12 cellular contexts compared by ENCODE assay signal in the genomic region with DNA sequence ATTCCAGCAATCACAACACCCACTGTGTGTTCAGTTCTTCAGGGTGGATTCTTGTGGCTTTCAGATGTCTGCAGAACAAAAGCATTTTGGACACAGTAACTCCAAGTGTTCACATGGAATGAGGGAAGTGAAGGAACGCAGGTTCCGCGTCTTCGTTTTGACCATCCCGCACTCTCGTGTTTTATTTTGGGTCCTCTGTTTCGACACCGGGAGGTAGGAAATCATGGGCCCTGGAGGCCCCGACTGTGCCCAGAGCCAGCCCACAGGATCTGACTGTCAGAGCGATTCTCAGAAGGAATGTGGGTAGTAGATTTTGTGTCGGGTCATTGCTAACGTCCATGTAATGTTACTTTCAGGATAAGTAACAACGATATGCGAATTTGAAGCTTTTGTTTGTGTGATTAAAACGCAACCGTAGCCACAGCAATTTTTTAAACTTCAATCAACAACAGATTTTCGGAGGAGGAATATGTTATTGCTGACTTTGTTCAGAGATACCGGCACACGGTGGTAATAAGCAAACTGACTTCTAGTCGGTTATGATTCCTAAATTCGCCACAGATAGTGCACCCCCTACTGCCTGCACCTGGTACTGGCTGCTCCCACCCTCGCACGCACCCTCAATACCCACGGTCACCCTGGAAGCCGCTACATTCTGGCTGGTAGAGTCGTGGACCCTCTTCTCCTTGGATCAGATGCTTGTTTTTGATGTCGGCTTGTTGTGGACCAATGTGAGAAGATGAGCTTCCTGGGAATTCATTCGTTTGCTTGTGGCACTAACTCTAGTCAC. TPM values are rescaled to one million over a fixed set of nuclear protein-coding genes. Genes with fewer than 3 reads are reported as not detected.
DNase-seq lines count a peak whose midpoint lies in the region; ATAC-seq, FAIRE-seq and TF ChIP-seq lines count a peak whose summit lies in the region.
"Had no signal": no experiment of that assay in that cellular context is flagged by ENCODE, and none has a peak within 500 bp of the region (broad histone marks: within the 10 kb centered on the region; RNA-seq: fewer than 3 reads in every experiment).

No MANE protein-coding gene starts in this region.

- TF ChIP-seq CTCF in CD4-positive, alpha-beta T cell (IDR thresholded peaks at IDR 0.05): peak; percentile 19
- TF ChIP-seq CTCF in astrocyte of the cerebellum (IDR thresholded peaks at IDR 0.05; ENCODE audit: low read depth, low read length, missing control alignments) (peak; percentile 25), osteoblast (IDR thresholded peaks at IDR 0.05; ENCODE audit: extremely low read depth, low read depth, low read length) (peak; percentile 30), stomach (IDR thresholded peaks at IDR 0.05) (no peak)

- peaks cover 2% of the 10 kb centered on the region for H4K20me1 ChIP-seq in osteoblast (ENCODE audit: insufficient read depth, low read length)

- intact Hi-C loops in CD4-positive, alpha-beta T cell (cut with DNase I, micrococcal nuclease): no loop called here
- intact Hi-C loops in stomach (cut with DNase I; ENCODE audit: low total_unique reads): no loop called here

- no peak for ATAC-seq in CD4-positive, alpha-beta T cell (ENCODE audit: poor library complexity)
- no peak for ATAC-seq in GM21619 (IDR thresholded peaks at IDR 0.05; ENCODE audit: unreplicated experiment)
- ATAC-seq in HG02759 (IDR thresholded peaks at IDR 0.05; ENCODE audit: unreplicated experiment): no peak
- ATAC-seq: esophagus mucosa had no signal

- H3K4me1 Mint-ChIP-seq in CD4-positive, alpha-beta T cell (ENCODE audit: low read depth): no peaks in the 10 kb centered on the region

- peaks cover 48% of the 10 kb centered on the region for H3K36me3 Mint-ChIP-seq in CD4-positive, alpha-beta T cell (ENCODE audit: low read depth)

- 90 to 96% (median 93%) methylated on average over 28 of the region's 28 CpGs for WGBS in stomach, 5 donors

- H3K9me3 ChIP-seq in CD4-positive, alpha-beta T cell (ENCODE audit: control insufficient read depth, low read length): no peaks in the 10 kb centered on the region
- no peaks in the 10 kb centered on the region for H3K9me3 ChIP-seq in osteoblast (ENCODE audit: low read depth, low read length)
- H3K9me3 ChIP-seq in stomach: no peaks in the 10 kb centered on the region
- H3K9me3 ChIP-seq: ascending aorta had no signal

- peak in 1 of 10 experiments; percentile 34 for DNase-seq in CD4-positive, alpha-beta T cell
- no peak for DNase-seq in GM12891 (ENCODE audit: insufficient read length, low spot score)
- no peak for DNase-seq in astrocyte of the cerebellum (ENCODE audit: low read depth)
- DNase-seq in osteoblast (ENCODE audit: insufficient read length, low spot score, missing footprints): peak; percentile 83
- no peak for DNase-seq in stomach
- DNase-seq: DMS79 treated with DMSO at 0.1 percent for 48 hours, KBM-7 had no signal

- H3K36me3 ChIP-seq in osteoblast (ENCODE audit: insufficient read depth, low read length) (peaks cover 42% of the 10 kb centered on the region), stomach (peaks cover 46 to 100% (median 98%) of the 10 kb centered on the region in 4 donors)

- H3K27ac Mint-ChIP-seq in CD4-positive, alpha-beta T cell: no peak overlapping the region

- no peak for TF ChIP-seq EP300 in stomach (IDR thresholded peaks at IDR 0.05)

- H3K27me3 Mint-ChIP-seq in CD4-positive, alpha-beta T cell: no peaks in the 10 kb centered on the region

- H3K4me2 ChIP-seq in osteoblast (ENCODE audit: insufficient read depth, low read length): no peak overlapping the region

- FAIRE-seq in GM12891 (lab: Jason Lieb, UNC): peak; percentile 40
- FAIRE-seq: islet of Langerhans had no signal

- H3K4me3 Mint-ChIP-seq in CD4-positive, alpha-beta T cell: no peak overlapping the region

- no peaks in the 10 kb centered on the region for H3K79me2 ChIP-seq in osteoblast (ENCODE audit: insufficient read depth, low read length)

- in situ Hi-C loops in astrocyte of the cerebellum (cut with HindIII; ENCODE audit: low sequenced_read_pairs): no loop called here

- H3K4me3 ChIP-seq in astrocyte of the cerebellum (ENCODE audit: low read depth, low read length) (no peak overlapping the region), osteoblast (ENCODE audit: insufficient read depth, low read length) (no peak overlapping the region), stomach (no peak overlapping the region)
- H3K4me3 ChIP-seq: ascending aorta had no signal

- H3K9me3 Mint-ChIP-seq in CD4-positive, alpha-beta T cell: no peaks in the 10 kb centered on the region

- H3K27ac ChIP-seq in CD4-positive, alpha-beta T cell (ENCODE audit: low read depth, low read length): no peak overlapping the region
- no peak overlapping the region for H3K27ac ChIP-seq in osteoblast (ENCODE audit: low read depth, low read length)
- no peak overlapping the region for H3K27ac ChIP-seq in stomach
- H3K27ac ChIP-seq: ascending aorta had no signal

- no peaks in the 10 kb centered on the region for H3K27me3 ChIP-seq in CD4-positive, alpha-beta T cell (ENCODE audit: control insufficient read depth, insufficient read depth, low read length)
- no peaks in the 10 kb centered on the region for H3K27me3 ChIP-seq in osteoblast (ENCODE audit: insufficient read depth, low read length)
- no peaks in the 10 kb centered on the region for H3K27me3 ChIP-seq in stomach
- H3K27me3 ChIP-seq: ascending aorta had no signal

- H3K4me1 ChIP-seq in osteoblast (ENCODE audit: insufficient read depth, low read length): no peaks in the 10 kb centered on the region
- no peaks in the 10 kb centered on the region for H3K4me1 ChIP-seq in stomach
- H3K4me1 ChIP-seq: ascending aorta had no signal

- H2AFZ ChIP-seq in osteoblast (ENCODE audit: low read length): no peak overlapping the region

- POLR2A ChIA-PET in CD4-positive, alpha-beta T cell (lab: Charles Lee): no interaction called here

- CTCF ChIA-PET in CD4-positive, alpha-beta T cell (lab: Charles Lee): interaction anchor here (1.1 to 1.9 kb wide), 2 partner anchors 52 to 53 kb away, joined by 3 to 5 read pairs; a partner anchor contains a TSS

- TF ChIP-seq POLR2A in GM12891 (IDR thresholded peaks at IDR 0.05; ENCODE audit: low read depth, low read length) (no peak), stomach (IDR thresholded peaks at IDR 0.05) (no peak)

TF ChIP-seq in GM12891, 5 proteins besides CTCF, POLR2A, EP300 and RAD21:
- TF ChIP-seq POLR2AphosphoS5 (IDR thresholded peaks at IDR 0.05; ENCODE audit: low read depth, low read length) (no peak), SPI1 (IDR thresholded peaks at IDR 0.05; ENCODE audit: low read depth, low read length) (no peak), TAF1 (IDR thresholded peaks at IDR 0.05; ENCODE audit: low read depth, low read length) (no peak), PAX5 (IDR thresholded peaks at IDR 0.05; ENCODE audit: insufficient read depth, low read length, severe bottlenecking) (no peak), POU2F2 (IDR thresholded peaks at IDR 0.05; ENCODE audit: low read depth, low read length) (no peak)

RNA-seq across cellular contexts. Expression of a gene that starts 10.5 kb away (rescaled TPM):
- 10 to 100 TPM; 58.3 to 61.1 TPM for total RNA-seq in CD4-positive, alpha-beta T cell
- 28.0 TPM for polyA plus RNA-seq in GM12891 (2012; ENCODE audit: low read depth, missing spikeins)
- total RNA-seq in osteoblast: 26.8 and 29.7 TPM in 2 replicates
- total RNA-seq in stomach: 100 to 1,000 TPM in 2 of 5 donors, 10 to 100 TPM in 3; 29.7 to 134 (median 60.7) TPM
- 10 to 100 TPM; 15.3 to 36.2 (median 27.8) TPM for polyA plus RNA-seq in stomach

RNA-seq across cellular contexts. Expression of a gene that starts 52.0 kb away (rescaled TPM):
- 100 to 1,000 TPM; 179 to 181 TPM for total RNA-seq in CD4-positive, alpha-beta T cell
- 55.3 TPM for polyA plus RNA-seq in GM12891 (2012; ENCODE audit: low read depth, missing spikeins)
- total RNA-seq in osteoblast (24.2 and 28.6 TPM in 2 replicates), stomach (100 to 1,000 TPM in 2 of 5 donors, 10 to 100 TPM in 3; 30.4 to 179 (median 79.0) TPM)
- 10 to 100 TPM; 12.8 to 38.0 (median 14.8) TPM for polyA plus RNA-seq in stomach

Comparison
In these comparisons a context has a peak if more than half of its experiments do, and no peak if none do; other contexts are left out.
1. CTCF ChIP-seq: peak in CD4-positive, alpha-beta T cell (single experiment), astrocyte of the cerebellum (single experiment) and osteoblast (single experiment); none in stomach (0 of 7).